ENCODE assay signal across 1 cellular context in the genomic region with DNA sequence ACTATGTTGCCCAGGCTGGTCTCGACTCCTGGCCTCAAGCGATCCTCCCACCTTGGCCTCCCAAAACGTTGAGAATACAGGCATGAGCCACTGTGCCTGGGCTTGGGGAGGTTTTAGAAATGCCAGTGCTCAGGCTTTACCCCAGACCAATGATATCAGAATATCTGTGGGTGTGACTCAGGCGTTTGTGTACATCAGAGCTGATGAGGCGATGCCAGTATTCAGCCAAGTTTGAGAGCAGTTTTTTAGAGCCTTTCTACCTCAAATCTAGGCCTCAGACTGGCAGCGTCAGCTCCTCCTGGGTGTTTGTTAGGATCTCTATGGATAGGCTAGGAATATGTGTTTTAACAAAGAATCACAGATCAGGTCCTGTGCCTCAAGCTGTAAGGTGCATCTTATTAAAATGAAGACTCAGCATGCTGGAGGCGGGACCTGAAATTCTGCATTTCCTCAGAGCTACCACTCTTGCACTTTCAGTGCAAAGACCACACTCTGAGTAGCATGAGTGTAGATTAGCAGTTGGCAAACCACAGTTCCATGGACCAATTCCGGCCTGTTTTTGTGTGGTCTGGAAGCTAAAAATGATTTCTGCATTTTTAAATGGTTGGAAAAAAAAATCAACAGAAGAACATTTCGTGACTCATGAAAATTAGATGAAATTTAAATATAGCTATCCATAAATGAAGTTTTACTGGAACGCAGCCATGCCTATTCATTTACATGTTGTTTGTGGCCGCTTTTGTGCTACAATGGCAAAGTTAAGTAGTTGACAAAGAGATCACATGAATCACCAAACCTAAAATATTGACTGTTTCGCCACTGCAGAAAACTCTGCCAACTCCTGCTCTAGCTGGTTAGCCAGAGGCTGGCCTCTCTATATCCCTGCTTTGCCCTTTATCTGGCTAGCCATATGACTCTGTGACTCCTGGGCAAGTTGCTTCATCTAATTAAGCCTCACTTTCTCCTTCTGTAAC.
TF ChIP-seq lines count a peak whose summit lies in the region.

No MANE protein-coding gene starts in this region.

TF ChIP-seq in GM23338, 12 proteins besides CTCF, POLR2A, EP300 and RAD21 (continued from another document):
- TF ChIP-seq REST (IDR thresholded peaks at IDR 0.05; ENCODE audit: unreplicated experiment) (no peak), EZH2 (IDR thresholded peaks at IDR 0.05; ENCODE audit: low read depth, unreplicated experiment) (no peak), POLR2AphosphoS5 (IDR thresholded peaks at IDR 0.05; ENCODE audit: low read depth) (no peak), STAT1 (IDR thresholded peaks at IDR 0.05; ENCODE audit: unreplicated experiment) (no peak), CREB1 (CRISPR knock-in tag; IDR thresholded peaks at IDR 0.05; ENCODE audit: low read depth) (no peak), ZNF331 (CRISPR knock-in tag; IDR thresholded peaks at IDR 0.05; ENCODE audit: low read depth) (no peak), JUNB (IDR thresholded peaks at IDR 0.05; ENCODE audit: unreplicated experiment) (no peak), NANOG (IDR thresholded peaks at IDR 0.05; ENCODE audit: borderline replicate concordance) (no peak)
- TF ChIP-seq, protein P1, sequence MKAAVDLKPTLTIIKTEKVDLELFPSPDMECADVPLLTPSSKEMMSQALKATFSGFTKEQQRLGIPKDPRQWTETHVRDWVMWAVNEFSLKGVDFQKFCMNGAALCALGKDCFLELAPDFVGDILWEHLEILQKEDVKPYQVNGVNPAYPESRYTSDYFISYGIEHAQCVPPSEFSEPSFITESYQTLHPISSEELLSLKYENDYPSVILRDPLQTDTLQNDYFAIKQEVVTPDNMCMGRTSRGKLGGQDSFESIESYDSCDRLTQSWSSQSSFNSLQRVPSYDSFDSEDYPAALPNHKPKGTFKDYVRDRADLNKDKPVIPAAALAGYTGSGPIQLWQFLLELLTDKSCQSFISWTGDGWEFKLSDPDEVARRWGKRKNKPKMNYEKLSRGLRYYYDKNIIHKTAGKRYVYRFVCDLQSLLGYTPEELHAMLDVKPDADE (IDR thresholded peaks at IDR 0.05): no peak
